In genomic region chr19:1238373-1239303, GRCh38 we compare ENCODE assay signal across 9 cellular contexts. TPM values are rescaled to one million over a fixed set of nuclear protein-coding genes. Genes with fewer than 3 reads are reported as not detected.
DNase-seq lines count a peak whose midpoint lies in the region; ATAC-seq and TF ChIP-seq lines count a peak whose summit lies in the region.
"Had no signal": no experiment of that assay in that cellular context is flagged by ENCODE, and none has a peak within 500 bp of the region (broad histone marks: within the 10 kb centered on the region; RNA-seq: fewer than 3 reads in every experiment).

No MANE protein-coding gene starts in this region.

- H3K27ac Mint-ChIP-seq in T-helper 2 cell treated with Interferon-gamma antibody and Interleukin-4, amounts not matched to agents 5 μg/mL and 100 μg/mL, for 36 hours = peak overlapping the region; percentile 65
- peak overlapping the region; percentile 70 for H3K27ac Mint-ChIP-seq in activated T-helper 1 cell treated with anti-CD3 and anti-CD28 coated beads, Interleukin-12 subunit alpha, Interleukin-12 subunit beta, Interleukin-2, Interleukin-4 antibody, amounts not matched to agents 30 ng/mL and 10 ng/mL and 1 ng/mL, durations not matched to agents 14 hours and 24 hours and 36 hours

- ATAC-seq in omental fat pad (ENCODE audit: low FRiP score) = no peak

- intact Hi-C loops in activated T-helper 1 cell treated with anti-CD3 and anti-CD28 coated beads, Interleukin-12 subunit alpha, Interleukin-12 subunit beta, Interleukin-2, Interleukin-4 antibody, amounts not matched to agents 30 ng/mL and 10 ng/mL and 1 ng/mL, durations not matched to agents 14 hours and 24 hours and 36 hours (cut with micrococcal nuclease) = no loop called here

- peak overlapping the region; percentile 69 for H3K4me3 Mint-ChIP-seq in T-helper 2 cell treated with Interferon-gamma antibody and Interleukin-4, amounts not matched to agents 5 μg/mL and 100 μg/mL, for 36 hours
- peak overlapping the region; percentile 80 for H3K4me3 Mint-ChIP-seq in activated T-helper 1 cell treated with anti-CD3 and anti-CD28 coated beads, Interleukin-12 subunit alpha, Interleukin-12 subunit beta, Interleukin-2, Interleukin-4 antibody, amounts not matched to agents 30 ng/mL and 10 ng/mL and 1 ng/mL, durations not matched to agents 14 hours and 24 hours and 36 hours

- peaks cover 5% of the 10 kb centered on the region for H3K27me3 ChIP-seq in iPS-18a (ENCODE audit: control insufficient read depth, insufficient read depth, low read length)

- peak; percentile 3 for DNase-seq in T-helper 2 cell treated with Interferon-gamma antibody and Interleukin-4, amounts not matched to agents 5 μg/mL and 100 μg/mL, for 36 hours (ENCODE audit: low spot score)
- no peak for DNase-seq in T-helper 2 cell
- DNase-seq in activated T-helper 1 cell treated with anti-CD3 and anti-CD28 coated beads, Interleukin-12 subunit alpha, Interleukin-12 subunit beta, Interleukin-2, Interleukin-4 antibody, amounts not matched to agents 30 ng/mL and 10 ng/mL and 1 ng/mL, durations not matched to agents 14 hours and 24 hours and 36 hours (ENCODE audit: low spot score) = no peak
- no peak for DNase-seq in omental fat pad (ENCODE audit: low spot score)
- DNase-seq in ACHN = no peak
- DNase-seq in stimulated activated CD4-positive, alpha-beta T cell treated with anti-CD3 and anti-CD28 coated beads, Interleukin-1b, Interleukin-23, amount 100 ng/mL, for 48 hours = no peak
- DNase-seq: NCI-H526 treated with DMSO at 0.1 percent for 48 hours had no signal

- no peak overlapping the region for H3K9ac ChIP-seq in iPS-18a (ENCODE audit: low read length)

- no peaks in the 10 kb centered on the region for H3K9me3 Mint-ChIP-seq in T-helper 2 cell treated with Interferon-gamma antibody and Interleukin-4, amounts not matched to agents 5 μg/mL and 100 μg/mL, for 36 hours
- no peaks in the 10 kb centered on the region for H3K9me3 Mint-ChIP-seq in activated T-helper 1 cell treated with anti-CD3 and anti-CD28 coated beads, Interleukin-12 subunit alpha, Interleukin-12 subunit beta, Interleukin-2, Interleukin-4 antibody, amounts not matched to agents 30 ng/mL and 10 ng/mL and 1 ng/mL, durations not matched to agents 14 hours and 24 hours and 36 hours

- peaks cover 5% of the 10 kb centered on the region for H3K36me3 ChIP-seq in iPS-18a (ENCODE audit: control insufficient read depth, low read depth, low read length)

- no peaks in the 10 kb centered on the region for H3K36me3 Mint-ChIP-seq in T-helper 2 cell treated with Interferon-gamma antibody and Interleukin-4, amounts not matched to agents 5 μg/mL and 100 μg/mL, for 36 hours (ENCODE audit: low read depth)
- H3K36me3 Mint-ChIP-seq in activated T-helper 1 cell treated with anti-CD3 and anti-CD28 coated beads, Interleukin-12 subunit alpha, Interleukin-12 subunit beta, Interleukin-2, Interleukin-4 antibody, amounts not matched to agents 30 ng/mL and 10 ng/mL and 1 ng/mL, durations not matched to agents 14 hours and 24 hours and 36 hours (ENCODE audit: low read depth) = no peaks in the 10 kb centered on the region

- peak overlapping the region; percentile 48 for H3K4me3 ChIP-seq in iPS-18a (ENCODE audit: low read length)

- peaks cover 20% of the 10 kb centered on the region for H3K27me3 Mint-ChIP-seq in T-helper 2 cell treated with Interferon-gamma antibody and Interleukin-4, amounts not matched to agents 5 μg/mL and 100 μg/mL, for 36 hours (ENCODE audit: low read depth)
- H3K27me3 Mint-ChIP-seq in activated T-helper 1 cell treated with anti-CD3 and anti-CD28 coated beads, Interleukin-12 subunit alpha, Interleukin-12 subunit beta, Interleukin-2, Interleukin-4 antibody, amounts not matched to agents 30 ng/mL and 10 ng/mL and 1 ng/mL, durations not matched to agents 14 hours and 24 hours and 36 hours (ENCODE audit: insufficient read depth) = peaks cover 21% of the 10 kb centered on the region

- no peak overlapping the region for H3K27ac ChIP-seq in iPS-18a (ENCODE audit: low read length)
- peak overlapping the region; percentile 97 for H3K27ac ChIP-seq in temporal lobe (ENCODE audit: low read depth, low read length)

- H3K4me1 Mint-ChIP-seq in T-helper 2 cell treated with Interferon-gamma antibody and Interleukin-4, amounts not matched to agents 5 μg/mL and 100 μg/mL, for 36 hours (ENCODE audit: low read depth) = peaks cover 16% of the 10 kb centered on the region
- peaks cover 27% of the 10 kb centered on the region for H3K4me1 Mint-ChIP-seq in activated T-helper 1 cell treated with anti-CD3 and anti-CD28 coated beads, Interleukin-12 subunit alpha, Interleukin-12 subunit beta, Interleukin-2, Interleukin-4 antibody, amounts not matched to agents 30 ng/mL and 10 ng/mL and 1 ng/mL, durations not matched to agents 14 hours and 24 hours and 36 hours (ENCODE audit: low read depth)

- in situ Hi-C loops in ACHN (cut with HindIII; ENCODE audit: low pct_ligation_motif_present, low pct_unique_long_range_greater_than_20kb, low sequenced_read_pairs) = no loop called here

- peaks cover 7% of the 10 kb centered on the region for H3K4me1 ChIP-seq in iPS-18a (ENCODE audit: control insufficient read depth, low read depth, low read length)

- TF ChIP-seq CTCF in omental fat pad (IDR thresholded peaks at IDR 0.05) = no peak

- H3K9me3 ChIP-seq in iPS-18a (ENCODE audit: control insufficient read depth, low read depth, low read length) = no peaks in the 10 kb centered on the region

RNA-seq across cellular contexts. Expression of gene CBARP, which starts 0.8 kb away (rescaled TPM):
- 1.5 and 1.8 TPM in 2 replicates for total RNA-seq in activated T-helper 1 cell treated with anti-CD3 and anti-CD28 coated beads, Interleukin-12 subunit alpha, Interleukin-12 subunit beta, Interleukin-2, Interleukin-4 antibody, amounts not matched to agents 30 ng/mL and 10 ng/mL and 1 ng/mL, durations not matched to agents 14 hours and 24 hours and 36 hours
- total RNA-seq in temporal lobe (6.4 TPM), omental fat pad (10 to 100 TPM in 1 of 4 donors, 1 to 10 TPM in 1, under 1 TPM in 1, not detected in 1; 0.63 to 19.6 (median 2.2) TPM)

RNA-seq across cellular contexts. Expression of gene ATP5F1D, which starts 2.9 kb away (rescaled TPM):
- total RNA-seq in activated T-helper 1 cell treated with anti-CD3 and anti-CD28 coated beads, Interleukin-12 subunit alpha, Interleukin-12 subunit beta, Interleukin-2, Interleukin-4 antibody, amounts not matched to agents 30 ng/mL and 10 ng/mL and 1 ng/mL, durations not matched to agents 14 hours and 24 hours and 36 hours = 234 and 239 TPM in 2 replicates
- 27.5 TPM for total RNA-seq in temporal lobe
- total RNA-seq in omental fat pad = 10 to 100 TPM; 46.4 to 76.0 (median 60.2) TPM

RNA-seq across cellular contexts. Expression of gene MIDN, which starts 9.7 kb away (rescaled TPM):
- 87.6 and 91.6 TPM in 2 replicates for total RNA-seq in activated T-helper 1 cell treated with anti-CD3 and anti-CD28 coated beads, Interleukin-12 subunit alpha, Interleukin-12 subunit beta, Interleukin-2, Interleukin-4 antibody, amounts not matched to agents 30 ng/mL and 10 ng/mL and 1 ng/mL, durations not matched to agents 14 hours and 24 hours and 36 hours
- 22.6 TPM for total RNA-seq in temporal lobe
- 10 to 100 TPM; 24.5 to 68.6 (median 44.1) TPM for total RNA-seq in omental fat pad

RNA-seq across cellular contexts. Expression of gene CIRBP, which starts 30.5 kb away (rescaled TPM):
- total RNA-seq in activated T-helper 1 cell treated with anti-CD3 and anti-CD28 coated beads, Interleukin-12 subunit alpha, Interleukin-12 subunit beta, Interleukin-2, Interleukin-4 antibody, amounts not matched to agents 30 ng/mL and 10 ng/mL and 1 ng/mL, durations not matched to agents 14 hours and 24 hours and 36 hours = 245 and 256 TPM in 2 replicates
- total RNA-seq in temporal lobe (289 TPM), omental fat pad (100 to 1,000 TPM; 292 to 484 (median 372) TPM)

RNA-seq across cellular contexts. Expression of gene STK11, which starts 33.1 kb away (rescaled TPM):
- 69.6 and 71.3 TPM in 2 replicates for total RNA-seq in activated T-helper 1 cell treated with anti-CD3 and anti-CD28 coated beads, Interleukin-12 subunit alpha, Interleukin-12 subunit beta, Interleukin-2, Interleukin-4 antibody, amounts not matched to agents 30 ng/mL and 10 ng/mL and 1 ng/mL, durations not matched to agents 14 hours and 24 hours and 36 hours
- 30.0 TPM for total RNA-seq in temporal lobe
- 10 to 100 TPM; 38.0 to 48.4 (median 44.2) TPM for total RNA-seq in omental fat pad
